In genomic region chr15:40516322-40516721, GRCh38 we compare ENCODE assay signal across 2 cellular contexts.
A peak's percentile ranks its signal among the peaks of the same experiment; 100 is the strongest.
TF ChIP-seq lines count a peak whose summit lies in the region.

No MANE protein-coding gene starts in this region.

TF ChIP-seq in HepG2, 621 proteins besides CTCF, POLR2A, EP300 and RAD21:
- no peak for TF ChIP-seq NCOR1 (IDR thresholded peaks at IDR 0.05; ENCODE audit: borderline replicate concordance, low read length)
- no peak for TF ChIP-seq ZNF609 (CRISPR knock-in tag; IDR thresholded peaks at IDR 0.05; ENCODE audit: borderline replicate concordance)
- no peak for TF ChIP-seq POLR2AphosphoS5 (IDR thresholded peaks at IDR 0.05; ENCODE audit: low read depth, low read length)
- no peak for TF ChIP-seq ZBTB34 (CRISPR knock-in tag; IDR thresholded peaks at IDR 0.05)
- no peak for TF ChIP-seq ZBED4 (CRISPR knock-in tag; IDR thresholded peaks at IDR 0.05; ENCODE audit: borderline replicate concordance)
- TF ChIP-seq MAFK (conservative IDR thresholded peaks at IDR 0.05 in 1 of 2, IDR thresholded peaks at IDR 0.05 in 1 of 2; ENCODE audit: low read length in 2 of 2) = peak; percentile 37 to 82; a peak in 3 of 4 replicates
- TF ChIP-seq PHF5A (CRISPR knock-in tag; IDR thresholded peaks at IDR 0.05; ENCODE audit: low read depth, unreplicated experiment) = no peak
- TF ChIP-seq MAFF (IDR thresholded peaks at IDR 0.05; ENCODE audit: low read depth, low read length) = peak; percentile 67

TF ChIP-seq in K562, 482 proteins besides CTCF, POLR2A, EP300 and RAD21:
- TF ChIP-seq C11orf30 (IDR thresholded peaks at IDR 0.05; ENCODE audit: low read depth) (peak; percentile 53; the same call in 1 of the 2 replicates), ZNF785 (CRISPR knock-in tag; IDR thresholded peaks at IDR 0.05) (no peak), MAFG (tag; conservative IDR thresholded peaks at IDR 0.05) (0 out of 2 replicates have a peak, but pooled peaks have one; percentile 13), ATF6 (CRISPR knock-in tag; IDR thresholded peaks at IDR 0.05) (no peak), ZNF316 (IDR thresholded peaks at IDR 0.05) (peak; percentile 82), LCOR (CRISPR knock-in tag; IDR thresholded peaks at IDR 0.05) (no peak), KHSRP (IDR thresholded peaks at IDR 0.05) (no peak), SAP30 (IDR thresholded peaks at IDR 0.05; ENCODE audit: borderline replicate concordance, insufficient read depth, low read depth, low read length, poor library complexity, severe bottlenecking) (no peak), RFX7 (CRISPR knock-in tag; IDR thresholded peaks at IDR 0.05) (no peak), PCBP2 (IDR thresholded peaks at IDR 0.05; ENCODE audit: low read depth, low read length, poor library complexity, severe bottlenecking) (no peak), ZNF449 (CRISPR knock-in tag; IDR thresholded peaks at IDR 0.05) (no peak), CAMTA2 (CRISPR knock-in tag; conservative IDR thresholded peaks at IDR 0.05) (no peak), NFRKB (IDR thresholded peaks at IDR 0.05; ENCODE audit: low read depth) (no peak), ZFP30 (CRISPR knock-in tag; IDR thresholded peaks at IDR 0.05; ENCODE audit: borderline replicate concordance) (no peak), MBD1 (CRISPR knock-in tag; IDR thresholded peaks at IDR 0.05) (no peak), TAF15 (IDR thresholded peaks at IDR 0.05; ENCODE audit: low read depth, low read length) (no peak), MAFF (IDR thresholded peaks at IDR 0.05; ENCODE audit: low read length) (peak; percentile 40; the same call in 1 of the 2 replicates)
